ENCODE assay signal across 15 cellular contexts in genomic region chr10:132873395-132873794, GRCh38.
"Had no signal": no experiment of that assay in that cellular context is flagged by ENCODE, and none has a peak within 500 bp of the region (broad histone marks: within the 10 kb centered on the region; RNA-seq: fewer than 3 reads in every experiment).

No MANE protein-coding gene starts in this region.

- H3K79me2 ChIP-seq: hepatocyte had no signal

- H3K9me2 ChIP-seq: SK-N-SH had no signal

- H3K4me3 Mint-ChIP-seq: activated naive CD8-positive, alpha-beta T cell treated with anti-CD3 and anti-CD28 coated beads, Interleukin-2, amount 50 U/mL, for 24 hours; naive B cell had no signal

- H3K27ac ChIP-seq: colonic mucosa, gastroesophageal sphincter, hepatocyte, VCaP had no signal

- H3K4me3 ChIP-seq: colonic mucosa, gastroesophageal sphincter, hepatocyte, lung had no signal

- ATAC-seq: activated naive CD8-positive, alpha-beta T cell treated with anti-CD3 and anti-CD28 coated beads, Interleukin-2, amount 50 U/mL, for 24 hours; gastroesophageal sphincter had no signal

- H3K27me3 ChIP-seq: colonic mucosa, hepatocyte had no signal

- FAIRE-seq: astrocyte, urothelium cell line had no signal

- H3K36me3 Mint-ChIP-seq: naive B cell had no signal

- H3K4me1 Mint-ChIP-seq: activated naive CD8-positive, alpha-beta T cell treated with anti-CD3 and anti-CD28 coated beads, Interleukin-2, amount 50 U/mL, for 24 hours; naive B cell had no signal

- H3K9me3 Mint-ChIP-seq: activated naive CD8-positive, alpha-beta T cell treated with anti-CD3 and anti-CD28 coated beads, Interleukin-2, amount 50 U/mL, for 24 hours had no signal

- H2AFZ ChIP-seq: hepatocyte had no signal

- H3K9me3 ChIP-seq: colonic mucosa, SK-N-SH had no signal

- H3K9ac ChIP-seq: SK-N-SH had no signal

- H3K4me1 ChIP-seq: colonic mucosa, gastroesophageal sphincter had no signal

- H3K27ac Mint-ChIP-seq: activated naive CD8-positive, alpha-beta T cell treated with anti-CD3 and anti-CD28 coated beads, Interleukin-2, amount 50 U/mL, for 24 hours; naive B cell had no signal

- H3K4me2 ChIP-seq: hepatocyte, SK-N-SH had no signal

- H3K36me3 ChIP-seq: colonic mucosa, gastroesophageal sphincter had no signal

- DNase-seq: activated CD4-positive, alpha-beta T cell treated with anti-CD3 and anti-CD28 coated beads for 48 hours; activated naive CD8-positive, alpha-beta T cell treated with anti-CD3 and anti-CD28 coated beads, Interleukin-2, amount 50 U/mL, for 24 hours; colonic mucosa; effector CD8-positive, alpha-beta T cell; kidney glomerular epithelial cell; naive B cell; SK-N-SH; stimulated activated naive CD4-positive, alpha-beta T cell treated with Interleukin-2 at 50 U/mL for 16 hours; T-helper 1 cell had no signal
